In the genomic region with DNA sequence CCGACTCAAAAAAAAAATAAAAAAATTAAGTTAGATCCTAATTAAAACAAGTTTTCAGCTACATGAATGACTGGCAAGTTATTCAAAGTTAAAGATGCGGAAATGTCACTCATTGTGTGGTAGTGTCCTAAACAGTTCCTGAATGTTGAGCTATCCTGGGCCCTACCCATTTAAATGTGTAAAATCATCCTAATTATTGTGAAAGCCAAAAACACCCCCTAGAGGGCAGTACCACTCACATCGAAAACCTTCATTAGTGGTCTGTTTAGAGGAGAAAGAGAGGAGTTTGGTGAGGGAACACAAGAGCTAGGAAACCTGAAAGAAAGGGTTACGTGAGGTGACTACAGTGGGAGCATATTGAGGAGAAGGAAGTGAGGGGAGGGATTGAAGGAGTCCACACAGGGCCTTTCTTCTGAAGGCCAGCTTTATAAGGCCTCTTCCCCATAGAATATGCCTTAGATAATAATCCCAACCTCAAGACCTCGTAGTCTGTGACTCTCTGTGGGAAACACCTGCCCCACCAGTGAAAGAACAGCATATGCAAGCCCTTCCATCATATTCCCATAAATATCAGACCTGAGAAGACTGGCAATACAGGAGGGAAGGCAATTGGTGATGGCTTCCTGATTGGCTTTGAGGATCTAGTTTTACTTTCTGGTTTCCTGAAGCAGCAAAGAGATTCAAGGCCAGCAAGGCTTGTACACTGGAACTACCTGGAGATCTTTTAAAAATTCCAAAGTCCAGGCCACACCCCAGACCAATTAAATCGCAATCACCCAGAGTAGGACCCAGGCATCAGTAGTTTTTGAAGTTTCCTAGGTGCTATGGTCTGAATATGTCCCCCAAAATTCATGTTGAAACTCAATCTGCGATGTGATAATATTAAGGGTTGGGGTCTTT, we compare ENCODE assay signal across 8 cellular contexts. TPM values are rescaled to one million over a fixed set of nuclear protein-coding genes. Genes with fewer than 3 reads are reported as not detected.
DNase-seq lines count a peak whose midpoint lies in the region; ATAC-seq and TF ChIP-seq lines count a peak whose summit lies in the region.

No MANE protein-coding gene starts in this region.

- H3K27me3 ChIP-seq in brain microvascular endothelial cell (replicated peaks), result no peaks in the 10 kb centered on the region
- no peaks in the 10 kb centered on the region for H3K27me3 ChIP-seq in liver (ENCODE audit: control insufficient read depth in 4 of 4, insufficient read depth in 4 of 4, low read length in 3 of 4)
- no peaks in the 10 kb centered on the region for H3K27me3 ChIP-seq in tibial artery

- no peaks in the 10 kb centered on the region for H3K9me3 ChIP-seq in KOPT-K1 (ENCODE audit: insufficient read depth, low read length, poor library complexity, severe bottlenecking)
- no peaks in the 10 kb centered on the region for H3K9me3 ChIP-seq in liver (ENCODE audit: control insufficient read depth in 4 of 4, low read length in 3 of 4)
- no peaks in the 10 kb centered on the region for H3K9me3 ChIP-seq in tibial artery

- DNase-seq in COLO829 (ENCODE audit: low spot score) (peak; percentile 51), RPMI8226 (peak; percentile 66), brain microvascular endothelial cell (peak; percentile 48), tibial artery (peak in 1 of 2 donors; percentile 28)

- H3K27ac ChIP-seq in KOPT-K1 (ENCODE audit: low read depth, low read length, poor library complexity, severe bottlenecking) (peak overlapping the region; percentile 56), brain microvascular endothelial cell (no peak overlapping the region), liver (ENCODE audit: low read depth in 1 of 2, low read length in 2 of 2) (no peak overlapping the region), tibial artery (no peak overlapping the region)

- no peak overlapping the region for H3K9ac ChIP-seq in liver (ENCODE audit: low read depth in 1 of 2, low read length in 2 of 2)

- peaks cover 0 to 14% (median 8%) of the 10 kb centered on the region in 4 donors for H3K4me1 ChIP-seq in liver (ENCODE audit: control insufficient read depth in 4 of 4, insufficient read depth in 4 of 4, low read length in 3 of 4)
- peaks cover 0 to 18% (median 12%) of the 10 kb centered on the region in 4 donors for H3K4me1 ChIP-seq in tibial artery

- TF ChIP-seq RAD21 in liver (IDR thresholded peaks at IDR 0.05), result peak; percentile 68 to 76

- TF ChIP-seq CTCF in brain microvascular endothelial cell (IDR thresholded peaks at IDR 0.05; ENCODE audit: low read depth, low read length, missing control alignments) (peak; percentile 70), liver (IDR thresholded peaks at IDR 0.05; ENCODE audit: low read depth, low read length, missing input control) (peak; percentile 54), tibial artery (IDR thresholded peaks at IDR 0.05) (peak; percentile 53 to 60)

- H3K4me3 ChIP-seq in brain microvascular endothelial cell (ENCODE audit: low read depth, low read length) (no peak overlapping the region), liver (ENCODE audit: low read depth in 1 of 3, low read length in 3 of 3) (no peak overlapping the region), tibial artery (no peak overlapping the region)

- H3K36me3 ChIP-seq in KOPT-K1 (ENCODE audit: insufficient read depth, low read length) (no peaks in the 10 kb centered on the region), brain microvascular endothelial cell (replicated peaks) (no peaks in the 10 kb centered on the region), liver (ENCODE audit: control insufficient read depth in 4 of 4, insufficient read depth in 3 of 4, low read depth in 1 of 4, low read length in 3 of 4) (no peaks in the 10 kb centered on the region), tibial artery (no peaks in the 10 kb centered on the region)

- WGBS in liver, result 64% methylated on average over 7 of the region's 7 CpGs

- ATAC-seq in GM18868 (IDR thresholded peaks at IDR 0.05; ENCODE audit: unreplicated experiment) (peak; percentile 54), GM21423 (IDR thresholded peaks at IDR 0.05; ENCODE audit: unreplicated experiment) (no peak)

- intact Hi-C loops in tibial artery (cut with DNase I; ENCODE audit: low total_unique reads), result loop anchor here (5.0 kb wide), 1 partner anchor 36 kb away; the partner anchor contains the start of gene OSGEP

- in situ Hi-C loops in brain microvascular endothelial cell (cut with HindIII; ENCODE audit: low pct_ligation_motif_present, low sequenced_read_pairs), result no loop called here

TF ChIP-seq in liver, 16 proteins besides CTCF, POLR2A, EP300 and RAD21:
- TF ChIP-seq, protein P1, sequence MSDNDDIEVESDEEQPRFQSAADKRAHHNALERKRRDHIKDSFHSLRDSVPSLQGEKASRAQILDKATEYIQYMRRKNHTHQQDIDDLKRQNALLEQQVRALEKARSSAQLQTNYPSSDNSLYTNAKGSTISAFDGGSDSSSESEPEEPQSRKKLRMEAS (IDR thresholded peaks at IDR 0.05), result no peak
- no peak for TF ChIP-seq FOXA2 (IDR thresholded peaks at IDR 0.05)
- TF ChIP-seq TAF1 (conservative IDR thresholded peaks at IDR 0.05), result no peak
- no peak for TF ChIP-seq FOXA1 (IDR thresholded peaks at IDR 0.05)
- no peak for TF ChIP-seq EGR1 (IDR thresholded peaks at IDR 0.05; ENCODE audit: low read depth in 2 of 2)
- no peak for TF ChIP-seq JUND (IDR thresholded peaks at IDR 0.05)
- no peak for TF ChIP-seq ATF3 (IDR thresholded peaks at IDR 0.05)
- TF ChIP-seq, protein P2, sequence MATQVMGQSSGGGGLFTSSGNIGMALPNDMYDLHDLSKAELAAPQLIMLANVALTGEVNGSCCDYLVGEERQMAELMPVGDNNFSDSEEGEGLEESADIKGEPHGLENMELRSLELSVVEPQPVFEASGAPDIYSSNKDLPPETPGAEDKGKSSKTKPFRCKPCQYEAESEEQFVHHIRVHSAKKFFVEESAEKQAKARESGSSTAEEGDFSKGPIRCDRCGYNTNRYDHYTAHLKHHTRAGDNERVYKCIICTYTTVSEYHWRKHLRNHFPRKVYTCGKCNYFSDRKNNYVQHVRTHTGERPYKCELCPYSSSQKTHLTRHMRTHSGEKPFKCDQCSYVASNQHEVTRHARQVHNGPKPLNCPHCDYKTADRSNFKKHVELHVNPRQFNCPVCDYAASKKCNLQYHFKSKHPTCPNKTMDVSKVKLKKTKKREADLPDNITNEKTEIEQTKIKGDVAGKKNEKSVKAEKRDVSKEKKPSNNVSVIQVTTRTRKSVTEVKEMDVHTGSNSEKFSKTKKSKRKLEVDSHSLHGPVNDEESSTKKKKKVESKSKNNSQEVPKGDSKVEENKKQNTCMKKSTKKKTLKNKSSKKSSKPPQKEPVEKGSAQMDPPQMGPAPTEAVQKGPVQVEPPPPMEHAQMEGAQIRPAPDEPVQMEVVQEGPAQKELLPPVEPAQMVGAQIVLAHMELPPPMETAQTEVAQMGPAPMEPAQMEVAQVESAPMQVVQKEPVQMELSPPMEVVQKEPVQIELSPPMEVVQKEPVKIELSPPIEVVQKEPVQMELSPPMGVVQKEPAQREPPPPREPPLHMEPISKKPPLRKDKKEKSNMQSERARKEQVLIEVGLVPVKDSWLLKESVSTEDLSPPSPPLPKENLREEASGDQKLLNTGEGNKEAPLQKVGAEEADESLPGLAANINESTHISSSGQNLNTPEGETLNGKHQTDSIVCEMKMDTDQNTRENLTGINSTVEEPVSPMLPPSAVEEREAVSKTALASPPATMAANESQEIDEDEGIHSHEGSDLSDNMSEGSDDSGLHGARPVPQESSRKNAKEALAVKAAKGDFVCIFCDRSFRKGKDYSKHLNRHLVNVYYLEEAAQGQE (IDR thresholded peaks at IDR 0.05), result no peak
- no peak for TF ChIP-seq NR2F2 (IDR thresholded peaks at IDR 0.05)
- no peak for TF ChIP-seq RXRA (IDR thresholded peaks at IDR 0.05)
- no peak for TF ChIP-seq HNF4A (conservative IDR thresholded peaks at IDR 0.05)
- TF ChIP-seq, protein P3, sequence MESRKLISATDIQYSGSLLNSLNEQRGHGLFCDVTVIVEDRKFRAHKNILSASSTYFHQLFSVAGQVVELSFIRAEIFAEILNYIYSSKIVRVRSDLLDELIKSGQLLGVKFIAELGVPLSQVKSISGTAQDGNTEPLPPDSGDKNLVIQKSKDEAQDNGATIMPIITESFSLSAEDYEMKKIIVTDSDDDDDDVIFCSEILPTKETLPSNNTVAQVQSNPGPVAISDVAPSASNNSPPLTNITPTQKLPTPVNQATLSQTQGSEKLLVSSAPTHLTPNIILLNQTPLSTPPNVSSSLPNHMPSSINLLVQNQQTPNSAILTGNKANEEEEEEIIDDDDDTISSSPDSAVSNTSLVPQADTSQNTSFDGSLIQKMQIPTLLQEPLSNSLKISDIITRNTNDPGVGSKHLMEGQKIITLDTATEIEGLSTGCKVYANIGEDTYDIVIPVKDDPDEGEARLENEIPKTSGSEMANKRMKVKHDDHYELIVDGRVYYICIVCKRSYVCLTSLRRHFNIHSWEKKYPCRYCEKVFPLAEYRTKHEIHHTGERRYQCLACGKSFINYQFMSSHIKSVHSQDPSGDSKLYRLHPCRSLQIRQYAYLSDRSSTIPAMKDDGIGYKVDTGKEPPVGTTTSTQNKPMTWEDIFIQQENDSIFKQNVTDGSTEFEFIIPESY (IDR thresholded peaks at IDR 0.05), result no peak
TF ChIP-seq in liver: peak in this region for 0.

RNA-seq across cellular contexts. Expression of gene TEP1, which starts 2.7 kb away (rescaled TPM):
- total RNA-seq in liver, result 10 to 100 TPM in 1 of 2 donors, 1 to 10 TPM in 1; 8.7 to 20.7 TPM
- polyA plus RNA-seq in liver, result 1 to 10 TPM; 3.9 to 6.5 TPM

RNA-seq across cellular contexts. Expression of gene KLHL33, which starts 20.0 kb away (rescaled TPM):
- total RNA-seq in liver, result under 1 TPM; 0.17 to 0.23 TPM
- polyA plus RNA-seq in liver, result under 1 TPM; 0.06 to 0.14 TPM

RNA-seq across cellular contexts. Expression of gene OSGEP, which starts 38.6 kb away (rescaled TPM):
- total RNA-seq in liver, result 10 to 100 TPM; 29.0 to 39.0 TPM
- 10 to 100 TPM; 18.1 to 20.5 TPM for polyA plus RNA-seq in liver

RNA-seq across cellular contexts. Expression of gene APEX1, which starts 39.1 kb away (rescaled TPM):
- total RNA-seq in liver, result 10 to 100 TPM; 32.4 to 43.2 TPM
- 10 to 100 TPM; 50.3 to 64.5 TPM for polyA plus RNA-seq in liver

RNA-seq across cellular contexts. Expression of gene PIP4P1, which starts 45.3 kb away (rescaled TPM):
- total RNA-seq in liver, result 10 to 100 TPM; 14.1 to 14.6 TPM
- polyA plus RNA-seq in liver, result 10 to 100 TPM; 13.2 to 14.9 TPM
